In genomic region chr11:67318239-67318555, GRCh38 we compare ENCODE assay signal across 8 cellular contexts. TPM values are rescaled to one million over a fixed set of nuclear protein-coding genes. Genes with fewer than 3 reads are reported as not detected.
DNase-seq lines count a peak whose midpoint lies in the region; ATAC-seq and TF ChIP-seq lines count a peak whose summit lies in the region.

No MANE protein-coding gene starts in this region.

- TF ChIP-seq CTCF in AG09309 (IDR thresholded peaks at IDR 0.05; ENCODE audit: control insufficient read depth, insufficient read depth, low read depth, low read length, missing control alignments) = no peak
- no peak for TF ChIP-seq CTCF in HL-60 (IDR thresholded peaks at IDR 0.05; ENCODE audit: insufficient read depth, low read length)
- no peak for TF ChIP-seq CTCF in breast epithelium (IDR thresholded peaks at IDR 0.05)
- TF ChIP-seq CTCF in mesothelial cell of epicardium (IDR thresholded peaks at IDR 0.05; ENCODE audit: unreplicated experiment) = no peak

- peak overlapping the region; percentile 84 for H3K4me3 ChIP-seq in AG09309 (ENCODE audit: control insufficient read depth, low read depth, low read length)
- peak overlapping the region; percentile 88 for H3K4me3 ChIP-seq in HL-60 (replicated peaks; ENCODE audit: insufficient read depth, low read length)
- peak overlapping the region; percentile 56 to 97 (median 74) for H3K4me3 ChIP-seq in breast epithelium

- H3K4me1 ChIP-seq in breast epithelium = peaks cover 3 to 15% of the 10 kb centered on the region in 2 donors

- H3K9me3 ChIP-seq in breast epithelium = no peaks in the 10 kb centered on the region

- no peaks in the 10 kb centered on the region for H3K36me3 Mint-ChIP-seq in mesothelial cell of epicardium

- intact Hi-C loops in breast epithelium (cut with DNase I; ENCODE audit: low total_unique reads) = loop anchor here (10.0 kb wide), 1 partner anchor 1153 kb away; no protein-coding TSS in a partner anchor

- H3K27me3 Mint-ChIP-seq in mesothelial cell of epicardium (ENCODE audit: low read depth) = peaks cover 4% of the 10 kb centered on the region

- peaks cover 10% of the 10 kb centered on the region for H3K4me1 Mint-ChIP-seq in mesothelial cell of epicardium

- ATAC-seq in GM18870 (IDR thresholded peaks at IDR 0.05; ENCODE audit: unreplicated experiment) = no peak

- no peaks in the 10 kb centered on the region for H3K9me3 Mint-ChIP-seq in mesothelial cell of epicardium

- H3K27ac ChIP-seq in HL-60 (replicated peaks) (no peak overlapping the region; the same call in 1 of the 2 replicates), breast epithelium (peak overlapping the region; percentile 94)

- TF ChIP-seq POLR2A in breast epithelium (IDR thresholded peaks at IDR 0.05) = no peak

- DNase-seq in AG09309 (ENCODE audit: low read depth) (no peak), HL-60 (ENCODE audit: low read depth in 1 of 2, low spot score in 1 of 2) (no peak), breast epithelium (ENCODE audit: low spot score in 2 of 2) (no peak), mesothelial cell of epicardium (ENCODE audit: low spot score in 2 of 2, unreplicated experiment in 2 of 2) (no peak), T1000 (lab: John Stamatoyannopoulos, UW) (no peak), COLO668 (lab: John Stamatoyannopoulos, UW; ENCODE audit: unreplicated experiment) (no peak), HK-2 (ENCODE audit: unreplicated experiment) (no peak)

- peak overlapping the region; percentile 95 for H3K4me3 Mint-ChIP-seq in mesothelial cell of epicardium

- no peak overlapping the region for H3K27ac Mint-ChIP-seq in mesothelial cell of epicardium

- H3K27me3 ChIP-seq in HL-60 (ENCODE audit: insufficient read depth, poor library complexity, severe bottlenecking) = no peaks in the 10 kb centered on the region
- H3K27me3 ChIP-seq in breast epithelium = no peaks in the 10 kb centered on the region

- no peaks in the 10 kb centered on the region for H3K36me3 ChIP-seq in breast epithelium

RNA-seq across cellular contexts. Expression of gene SSH3, which starts 14.9 kb away (rescaled TPM):
- 10 to 100 TPM; 28.8 to 55.2 (median 34.4) TPM for total RNA-seq in breast epithelium
- total RNA-seq in mesothelial cell of epicardium = 50.4 to 59.0 TPM (median 55.4 TPM) in 3 replicates

RNA-seq across cellular contexts. Expression of gene ANKRD13D, which starts 29.1 kb away (rescaled TPM):
- total RNA-seq in breast epithelium = 10 to 100 TPM; 23.7 to 51.8 (median 40.7) TPM
- total RNA-seq in mesothelial cell of epicardium = 71.3 to 78.5 TPM (median 76.5 TPM) in 3 replicates

RNA-seq across cellular contexts. Expression of gene POLD4, which starts 35.1 kb away (rescaled TPM):
- total RNA-seq in breast epithelium = 10 to 100 TPM; 48.7 to 91.5 (median 69.2) TPM
- total RNA-seq in mesothelial cell of epicardium = 32.0 to 37.9 TPM (median 32.2 TPM) in 3 replicates

RNA-seq across cellular contexts. Expression of gene GRK2, which starts 51.9 kb away (rescaled TPM):
- total RNA-seq in breast epithelium = 10 to 100 TPM; 41.1 to 52.8 (median 52.1) TPM
- total RNA-seq in mesothelial cell of epicardium = 46.4 to 48.4 TPM (median 46.5 TPM) in 3 replicates

RNA-seq across cellular contexts. Expression of gene CLCF1, which starts 55.2 kb away (rescaled TPM):
- 10 to 100 TPM in 2 of 3 donors, 1 to 10 TPM in 1; 3.2 to 11.1 (median 10.2) TPM for total RNA-seq in breast epithelium
- total RNA-seq in mesothelial cell of epicardium = 5.9 to 6.3 TPM (median 6.1 TPM) in 3 replicates
